In the genomic region with DNA sequence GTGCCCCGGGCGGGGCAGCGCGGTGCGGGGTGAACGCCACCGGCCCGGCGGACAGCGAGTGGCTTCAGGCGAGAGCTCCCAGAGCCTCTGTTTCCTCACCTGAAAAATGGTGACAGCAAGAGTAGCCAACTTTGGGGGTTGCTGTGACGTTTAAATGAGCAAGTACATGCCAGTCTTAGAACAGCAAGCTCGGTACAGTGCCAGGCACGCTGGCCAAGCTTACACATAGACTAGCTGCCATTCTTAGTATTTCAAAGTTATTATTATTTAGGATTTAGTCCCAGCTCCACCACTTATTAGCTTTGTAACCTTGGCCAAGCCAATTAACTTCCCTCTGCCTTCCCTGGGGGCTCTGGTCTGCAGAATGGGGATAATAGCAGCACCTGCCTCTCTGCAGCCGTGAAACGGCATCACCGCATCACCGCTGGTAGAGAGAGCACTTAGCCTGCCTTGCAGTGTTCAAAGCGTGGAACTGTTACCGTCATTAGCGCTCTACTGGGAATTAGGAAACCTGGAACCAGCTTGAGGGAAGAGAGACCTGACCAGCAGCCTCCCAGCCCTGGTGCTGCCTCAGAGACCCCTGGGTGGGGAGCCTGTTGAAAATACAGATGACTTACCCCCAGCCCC, we compare ENCODE assay signal across 9 cellular contexts. TPM values are rescaled to one million over a fixed set of nuclear protein-coding genes. Genes with fewer than 3 reads are reported as not detected.
DNase-seq lines count a peak whose midpoint lies in the region; ATAC-seq and TF ChIP-seq lines count a peak whose summit lies in the region.
"Had no signal": no experiment of that assay in that cellular context is flagged by ENCODE, and none has a peak within 500 bp of the region (broad histone marks: within the 10 kb centered on the region; RNA-seq: fewer than 3 reads in every experiment).

A gene with protein sequence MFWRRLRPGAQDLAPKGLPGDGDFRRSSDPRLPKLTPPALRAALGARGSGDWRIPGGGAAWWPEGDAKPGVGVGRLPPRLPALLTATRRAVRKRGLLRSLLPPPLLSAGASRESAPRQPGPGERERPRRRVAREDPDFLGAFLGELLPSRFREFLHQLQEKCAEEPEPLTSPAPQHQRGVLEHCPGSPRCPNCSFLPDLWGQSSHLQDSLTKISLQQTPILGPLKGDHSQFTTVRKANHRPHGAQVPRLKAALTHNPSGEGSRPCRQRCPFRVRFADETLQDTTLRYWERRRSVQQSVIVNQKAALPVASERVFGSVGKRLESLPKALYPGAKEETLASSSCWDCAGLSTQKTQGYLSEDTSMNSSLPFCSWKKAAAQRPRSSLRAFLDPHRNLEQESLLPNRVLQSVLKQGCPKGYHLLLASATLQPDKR (minus strand): TSS at position 433 of the 627 bp plus-strand sequence. CDS start 527 bp downstream, outside the sequence.

- H3K27ac ChIP-seq in left ventricle myocardium inferior (replicated peaks) (peak within 1 kb of the TSS; percentile 16), muscle layer of duodenum (ENCODE audit: low read length) (no peak within 1 kb of the TSS), aorta (ENCODE audit: low read depth in 1 of 2, low read length in 2 of 2) (no peak within 1 kb of the TSS)

- H3K36me3 ChIP-seq in left ventricle myocardium inferior (no peaks in the 10 kb centered on the region), muscle layer of duodenum (ENCODE audit: control insufficient read depth in 1 of 2, insufficient read depth in 2 of 2, low read length in 2 of 2) (no peaks in the 10 kb centered on the region), aorta (ENCODE audit: control insufficient read depth in 1 of 2, insufficient read depth in 2 of 2, low read length in 1 of 2) (no peaks in the 10 kb centered on the region)

- TF ChIP-seq CTCF in left ventricle myocardium inferior (IDR thresholded peaks at IDR 0.05; ENCODE audit: borderline replicate concordance) (no peak), cardiac fibroblast (IDR thresholded peaks at IDR 0.05; ENCODE audit: low read depth, low read length) (no peak)

- intact Hi-C loops in left ventricle myocardium inferior (cut with micrococcal nuclease) (no loop called here), Right ventricle myocardium inferior (cut with DNase I) (no loop called here), aorta (cut with DNase I) (no loop called here)

- no peak for DNase-seq in left ventricle myocardium inferior
- no peak for DNase-seq in Right ventricle myocardium inferior (ENCODE audit: missing footprints)
- DNase-seq in cardiac fibroblast (ENCODE audit: low read depth in 2 of 2) = no peak
- no peak for DNase-seq in aorta
- DNase-seq in cerebellar nuclear complex (lab: John Stamatoyannopoulos, UW) = no peak
- DNase-seq in central memory CD4-positive, alpha-beta T cell = no peak

- H3K9me3 ChIP-seq in left ventricle myocardium inferior (replicated peaks) (no peaks in the 10 kb centered on the region), muscle layer of duodenum (ENCODE audit: control insufficient read depth in 1 of 2, low read length in 2 of 2) (no peaks in the 10 kb centered on the region), aorta (ENCODE audit: control insufficient read depth, low read length) (no peaks in the 10 kb centered on the region)

- H3K27me3 ChIP-seq in left ventricle myocardium inferior (ENCODE audit: low read depth) (peaks cover 26% of the 10 kb centered on the region), muscle layer of duodenum (ENCODE audit: low read depth, low read length) (peaks cover 16% of the 10 kb centered on the region), aorta (ENCODE audit: control insufficient read depth in 1 of 2, insufficient read depth in 2 of 2, low read length in 1 of 2) (no peaks in the 10 kb centered on the region)

- 20 to 24% methylated on average over 21 of the region's 21 CpGs for WGBS in aorta, 2 donors

- H3K4me3 ChIP-seq in left ventricle myocardium inferior (peak within 1 kb of the TSS; percentile 69), cardiac fibroblast (replicated peaks in 1 of 2; ENCODE audit: low read depth in 2 of 2, low read length in 2 of 2) (peak within 1 kb of the TSS; percentile 36 to 46), muscle layer of duodenum (ENCODE audit: low read depth in 1 of 2, low read length in 2 of 2) (peak within 1 kb of the TSS; percentile 44 to 65), aorta (ENCODE audit: low read length in 2 of 2) (peak within 1 kb of the TSS; percentile 12 to 42)

- ATAC-seq in Right ventricle myocardium inferior (no peak), aorta (ENCODE audit: low FRiP score) (no peak), HG03439 (IDR thresholded peaks at IDR 0.05; ENCODE audit: unreplicated experiment) (no peak)

- H3K4me1 ChIP-seq in left ventricle myocardium inferior = peaks cover 22% of the 10 kb centered on the region
- peaks cover 0 to 24% of the 10 kb centered on the region in 2 donors for H3K4me1 ChIP-seq in muscle layer of duodenum (ENCODE audit: control insufficient read depth in 1 of 2, insufficient read depth in 2 of 2, low read length in 2 of 2)
- H3K4me1 ChIP-seq in aorta (ENCODE audit: control insufficient read depth in 1 of 2, insufficient read depth in 2 of 2, low read length in 2 of 2) = no peaks in the 10 kb centered on the region

RNA-seq across cellular contexts. Expression of the gene that starts here (rescaled TPM):
- not detected for total RNA-seq in left ventricle myocardium inferior
- total RNA-seq in Right ventricle myocardium inferior = not detected
- total RNA-seq in aorta = under 1 TPM; 0.30 to 0.62 TPM
- polyA plus RNA-seq in aorta = 1 to 10 TPM in 1 of 2 donors, not detected in 1; 4.8 TPM
- total RNA-seq: dermis microvascular lymphatic vessel endothelial cell had no signal
